Comparison of ENCODE assay signal across 10 cellular contexts in the genomic region with DNA sequence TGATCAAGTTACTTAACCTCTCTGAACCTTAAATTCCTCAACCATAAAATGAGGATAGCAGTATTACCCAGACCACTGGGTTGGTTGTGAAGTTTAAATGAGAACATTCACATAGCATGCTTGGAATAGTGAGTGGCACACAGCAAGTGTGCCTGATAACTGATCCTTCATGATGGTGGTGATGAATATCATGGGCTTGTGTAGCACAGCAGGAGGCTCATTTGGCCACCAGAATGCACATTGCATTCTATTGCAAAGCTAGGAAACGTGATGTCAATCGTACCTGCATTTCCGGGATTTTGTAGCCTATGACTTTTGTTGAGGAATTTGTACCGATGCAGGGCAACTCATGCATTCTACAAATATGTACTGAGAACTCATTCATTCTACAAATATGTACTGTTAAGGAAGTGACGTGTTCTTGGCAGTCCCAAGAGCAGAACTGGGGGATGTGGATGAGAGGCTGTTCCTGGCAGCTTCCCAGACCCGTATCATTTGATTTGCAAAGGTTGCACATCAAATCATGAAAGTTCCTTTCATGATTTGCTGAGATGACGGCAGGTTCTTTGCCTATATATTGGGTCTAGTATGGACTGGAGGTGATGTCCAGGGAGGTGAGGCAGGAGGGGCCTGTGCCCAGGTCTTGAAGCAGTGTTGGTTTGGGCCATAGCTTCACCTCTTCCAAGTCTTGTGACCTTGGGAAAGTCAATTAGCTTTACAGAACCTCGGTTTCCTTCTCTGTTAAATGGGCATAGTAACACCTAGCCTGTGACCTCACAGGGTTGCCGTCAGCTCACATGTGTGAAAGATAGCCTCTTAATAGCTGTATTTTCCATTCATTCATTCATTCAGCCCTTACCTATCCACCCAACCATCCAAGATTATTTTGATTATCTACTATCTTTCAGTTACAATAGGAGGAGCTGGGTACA.
DNase-seq lines count a peak whose midpoint lies in the region; ATAC-seq and TF ChIP-seq lines count a peak whose summit lies in the region.
"Had no signal": no experiment of that assay in that cellular context is flagged by ENCODE, and none has a peak within 500 bp of the region (broad histone marks: within the 10 kb centered on the region; RNA-seq: fewer than 3 reads in every experiment).

No MANE protein-coding gene starts in this region.

- CTCF ChIA-PET in WTC11 (lab: Charles Lee) = interaction anchor here (1.6 kb wide), 1 partner anchor 11 kb away, joined by 4 read pairs; no protein-coding TSS in a partner anchor

- TF ChIP-seq CTCF in HFF-Myc (IDR thresholded peaks at IDR 0.05; ENCODE audit: low read depth, low read length, missing control alignments) (no peak), WTC11 (IDR thresholded peaks at IDR 0.05) (no peak)

- DNase-seq in HFF-Myc (ENCODE audit: extremely low read depth, low read depth) = peak; percentile 90
- DNase-seq in WTC11 (ENCODE audit: low spot score) = no peak
- peak; percentile 73 for DNase-seq in foreskin melanocyte
- DNase-seq in smooth muscle cell of the brain vasculature (ENCODE audit: low read depth, low spot score) = peak; percentile 78
- no peak for DNase-seq in NCI-H524 (lab: John Stamatoyannopoulos, UW)
- DNase-seq in DMS153 treated with DMSO at 0.1 percent for 48 hours (lab: John Stamatoyannopoulos, UW; ENCODE audit: unreplicated experiment) = no peak
- DNase-seq in effector CD8-positive, alpha-beta T cell (lab: John Stamatoyannopoulos, UW) = no peak
- DNase-seq: central memory CD4-positive, alpha-beta T cell had no signal

- POLR2A ChIA-PET in WTC11 (lab: Charles Lee) = no interaction called here

- no peaks in the 10 kb centered on the region for H3K36me3 Mint-ChIP-seq in WTC11

- H3K4me1 Mint-ChIP-seq in WTC11 = peaks cover 21% of the 10 kb centered on the region

- no peak overlapping the region for H3K4me3 Mint-ChIP-seq in WTC11

- H3K9me3 Mint-ChIP-seq in WTC11 = no peaks in the 10 kb centered on the region

- H3K4me3 ChIP-seq in HFF-Myc (replicated peaks; ENCODE audit: low read depth, low read length) = no peak overlapping the region
- H3K4me3 ChIP-seq: tibial artery had no signal

- H3K27ac Mint-ChIP-seq in WTC11 = peak overlapping the region; percentile 11; the same call in 1 of the 2 replicates

- no peaks in the 10 kb centered on the region for H3K27me3 Mint-ChIP-seq in WTC11 (ENCODE audit: low read depth)

- ATAC-seq in WTC11 (no peak), HG02610 (IDR thresholded peaks at IDR 0.05; ENCODE audit: unreplicated experiment) (no peak)

TF ChIP-seq in WTC11, 78 proteins besides CTCF, POLR2A, EP300 and RAD21:
- TF ChIP-seq SMAD3 (CRISPR knock-in tag; IDR thresholded peaks at IDR 0.05; ENCODE audit: borderline replicate concordance) (no peak), GABPB1 (CRISPR knock-in tag; IDR thresholded peaks at IDR 0.05) (peak; percentile 66)
TF ChIP-seq in WTC11: peak in this region for 1.

Comparison
In these comparisons a context has a peak if more than half of its experiments do, and no peak if none do; other contexts are left out.
1. DNase-seq: peak in HFF-Myc (single experiment), foreskin melanocyte (single experiment) and smooth muscle cell of the brain vasculature (single experiment); none in WTC11 (single experiment), NCI-H524 (0 of 2), DMS153 treated with DMSO at 0.1 percent for 48 hours (single experiment) and effector CD8-positive, alpha-beta T cell (single experiment).